23 cellular contexts compared by ENCODE assay signal in the genomic region with DNA sequence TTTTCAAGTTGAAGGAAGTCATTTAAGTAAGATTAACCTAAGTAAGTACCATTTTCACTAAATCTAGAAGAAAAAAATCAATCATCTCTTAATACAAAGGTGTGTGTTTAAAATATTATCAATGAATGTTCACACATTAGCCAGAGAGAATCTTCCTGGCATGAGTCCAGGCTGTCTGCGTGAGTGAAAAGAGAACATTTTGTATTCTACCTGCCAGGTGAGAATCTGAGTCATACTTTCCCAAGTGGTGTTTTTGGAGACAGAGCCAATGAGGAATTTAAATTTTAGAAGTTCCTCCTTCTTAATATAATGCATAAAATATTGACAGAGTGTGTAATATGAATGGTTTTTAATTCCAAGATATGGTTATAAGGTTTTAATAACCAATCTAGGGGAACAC.
DNase-seq lines count a peak whose midpoint lies in the region; ATAC-seq and TF ChIP-seq lines count a peak whose summit lies in the region.
"Had no signal": no experiment of that assay in that cellular context is flagged by ENCODE, and none has a peak within 500 bp of the region (broad histone marks: within the 10 kb centered on the region; RNA-seq: fewer than 3 reads in every experiment).

No MANE protein-coding gene starts in this region.

- POLR2A ChIA-PET in MCF 10A (lab: Yijun Ruan, JAX): interaction anchor here (0.9 to 2.3 kb wide), 5 partner anchors 9 to 33 kb away, joined by 3 to 6 read pairs (median 3); no protein-coding TSS in a partner anchor

- H3K27me3 ChIP-seq in hepatocyte: no peaks in the 10 kb centered on the region

- H3K4me2 ChIP-seq in hepatocyte: no peak overlapping the region

- H4K20me1 ChIP-seq in hepatocyte (ENCODE audit: insufficient read depth, poor library complexity, severe bottlenecking): no peaks in the 10 kb centered on the region

- H3K79me2 ChIP-seq in hepatocyte: no peaks in the 10 kb centered on the region

- H3K27ac Mint-ChIP-seq in Calu3 (ENCODE audit: unreplicated experiment) (no peak overlapping the region), MCF 10A (ENCODE audit: low read depth, unreplicated experiment) (no peak overlapping the region)
- no peak overlapping the region for H3K27ac Mint-ChIP-seq in activated T-helper 1 cell treated with anti-CD3 and anti-CD28 coated beads, Interleukin-12 subunit alpha, Interleukin-12 subunit beta, Interleukin-2, Interleukin-4 antibody, amounts not matched to agents 30 ng/mL and 10 ng/mL and 1 ng/mL, durations not matched to agents 14 hours and 24 hours and 36 hours
- H3K27ac Mint-ChIP-seq: B cell, CD14-positive monocyte, H9 had no signal

- H3K9me3 ChIP-seq in hepatocyte (ENCODE audit: low read depth): no peaks in the 10 kb centered on the region
- H3K9me3 ChIP-seq in mucosa of descending colon: no peaks in the 10 kb centered on the region

- WGBS in hepatocyte (ENCODE audit: low lambda C conversion rate, missing lambda C conversion rate): 79% methylated on average over 1 of the region's 1 CpG

- BruUV-seq in Calu3 (replicated peaks; lab: Mats Ljungman, UMichigan): no TSS peak
- no TSS peak for BruUV-seq in MCF 10A (replicated peaks; lab: Mats Ljungman, UMichigan)

- H3K4me3 Mint-ChIP-seq in Calu3 (ENCODE audit: low read depth, unreplicated experiment): no peak overlapping the region
- H3K4me3 Mint-ChIP-seq in MCF 10A (ENCODE audit: unreplicated experiment): no peak overlapping the region
- H3K4me3 Mint-ChIP-seq in activated T-helper 1 cell treated with anti-CD3 and anti-CD28 coated beads, Interleukin-12 subunit alpha, Interleukin-12 subunit beta, Interleukin-2, Interleukin-4 antibody, amounts not matched to agents 30 ng/mL and 10 ng/mL and 1 ng/mL, durations not matched to agents 14 hours and 24 hours and 36 hours: no peak overlapping the region
- H3K4me3 Mint-ChIP-seq: B cell, CD14-positive monocyte, H9 had no signal

- H3K27me3 Mint-ChIP-seq in Calu3 (ENCODE audit: unreplicated experiment) (no peaks in the 10 kb centered on the region), MCF 10A (ENCODE audit: insufficient read depth, unreplicated experiment) (no peaks in the 10 kb centered on the region)
- no peaks in the 10 kb centered on the region for H3K27me3 Mint-ChIP-seq in activated T-helper 1 cell treated with anti-CD3 and anti-CD28 coated beads, Interleukin-12 subunit alpha, Interleukin-12 subunit beta, Interleukin-2, Interleukin-4 antibody, amounts not matched to agents 30 ng/mL and 10 ng/mL and 1 ng/mL, durations not matched to agents 14 hours and 24 hours and 36 hours (ENCODE audit: insufficient read depth)
- H3K27me3 Mint-ChIP-seq: B cell had no signal

- no peaks in the 10 kb centered on the region for H3K4me1 Mint-ChIP-seq in Calu3 (ENCODE audit: low read depth, unreplicated experiment)
- H3K4me1 Mint-ChIP-seq in MCF 10A (ENCODE audit: insufficient read depth, unreplicated experiment): peaks cover 21% of the 10 kb centered on the region
- H3K4me1 Mint-ChIP-seq in activated T-helper 1 cell treated with anti-CD3 and anti-CD28 coated beads, Interleukin-12 subunit alpha, Interleukin-12 subunit beta, Interleukin-2, Interleukin-4 antibody, amounts not matched to agents 30 ng/mL and 10 ng/mL and 1 ng/mL, durations not matched to agents 14 hours and 24 hours and 36 hours (ENCODE audit: low read depth): no peaks in the 10 kb centered on the region
- H3K4me1 Mint-ChIP-seq: B cell, CD14-positive monocyte had no signal

- peaks cover 4% of the 10 kb centered on the region for H3K9me3 Mint-ChIP-seq in Calu3 (ENCODE audit: low read depth, unreplicated experiment)
- no peaks in the 10 kb centered on the region for H3K9me3 Mint-ChIP-seq in MCF 10A (ENCODE audit: unreplicated experiment)
- no peaks in the 10 kb centered on the region for H3K9me3 Mint-ChIP-seq in activated T-helper 1 cell treated with anti-CD3 and anti-CD28 coated beads, Interleukin-12 subunit alpha, Interleukin-12 subunit beta, Interleukin-2, Interleukin-4 antibody, amounts not matched to agents 30 ng/mL and 10 ng/mL and 1 ng/mL, durations not matched to agents 14 hours and 24 hours and 36 hours

- TF ChIP-seq CTCF in Calu3 (IDR thresholded peaks at IDR 0.05; ENCODE audit: unreplicated experiment): no peak
- no peak for TF ChIP-seq CTCF in MCF 10A (IDR thresholded peaks at IDR 0.05; ENCODE audit: unreplicated experiment)
- TF ChIP-seq CTCF in hepatocyte (IDR thresholded peaks at IDR 0.05; ENCODE audit: poor library complexity): no peak
- TF ChIP-seq CTCF in mucosa of descending colon (IDR thresholded peaks at IDR 0.05): no peak

- ATAC-seq in mucosa of descending colon: peak; percentile 20
- ATAC-seq in GM18505 (IDR thresholded peaks at IDR 0.05; ENCODE audit: unreplicated experiment): no peak
- ATAC-seq in left ventricle myocardium superior: no peak
- ATAC-seq: GM12878, HepG2 had no signal

- TF ChIP-seq POLR2A in GM18505 (IDR thresholded peaks at IDR 0.05; ENCODE audit: borderline replicate concordance, extremely low read depth, insufficient read depth, insufficient read length): no peak

- no peak overlapping the region for H2AFZ ChIP-seq in hepatocyte
- H2AFZ ChIP-seq: GM23248 had no signal

- intact Hi-C loops in Calu3 (cut with micrococcal nuclease; ENCODE audit: unreplicated experiment): no loop called here
- intact Hi-C loops in MCF 10A (cut with micrococcal nuclease): no loop called here
- intact Hi-C loops in mucosa of descending colon (cut with DNase I, micrococcal nuclease): no loop called here
- intact Hi-C loops in activated T-helper 1 cell treated with anti-CD3 and anti-CD28 coated beads, Interleukin-12 subunit alpha, Interleukin-12 subunit beta, Interleukin-2, Interleukin-4 antibody, amounts not matched to agents 30 ng/mL and 10 ng/mL and 1 ng/mL, durations not matched to agents 14 hours and 24 hours and 36 hours (cut with micrococcal nuclease): no loop called here
- intact Hi-C loops in left ventricle myocardium superior (cut with micrococcal nuclease): no loop called here

- no peak overlapping the region for H3K4me3 ChIP-seq in hepatocyte
- H3K4me3 ChIP-seq in mucosa of descending colon: no peak overlapping the region
- H3K4me3 ChIP-seq: GM12878, GM23248 had no signal

- CTCF ChIA-PET in Calu3 (lab: Charles Lee) (no interaction called here), MCF 10A (lab: Yijun Ruan, JAX) (interaction anchor here (0.6 kb wide), 1 partner anchor 976 kb away, joined by 3 read pairs; no protein-coding TSS in a partner anchor)

- no peaks in the 10 kb centered on the region for H3K36me3 ChIP-seq in hepatocyte (replicated peaks; ENCODE audit: insufficient read depth, low read depth)
- no peaks in the 10 kb centered on the region for H3K36me3 ChIP-seq in mucosa of descending colon (ENCODE audit: low read depth)

- peak; percentile 38 for DNase-seq in Calu3
- peak; percentile 90 for DNase-seq in MCF 10A (ENCODE audit: unreplicated experiment)
- DNase-seq in hepatocyte (ENCODE audit: low spot score): peak; percentile 15
- no peak for DNase-seq in mucosa of descending colon
- no peak for DNase-seq in activated T-helper 1 cell treated with anti-CD3 and anti-CD28 coated beads, Interleukin-12 subunit alpha, Interleukin-12 subunit beta, Interleukin-2, Interleukin-4 antibody, amounts not matched to agents 30 ng/mL and 10 ng/mL and 1 ng/mL, durations not matched to agents 14 hours and 24 hours and 36 hours (ENCODE audit: low spot score)
- DNase-seq in left ventricle myocardium superior: no peak
- DNase-seq in inferior parietal cortex (ENCODE audit: extremely low spot score): no peak
- DNase-seq: 8988T, DND-41, GM23248, H9, KBM-7, NCI-H1092, NCI-H1436, NCI-H1930, NCI-H510A, NCI-H774, Right ventricle myocardium superior had no signal

- no peaks in the 10 kb centered on the region for H3K9me2 ChIP-seq in hepatocyte (replicated peaks; ENCODE audit: insufficient read depth)

- no peaks in the 10 kb centered on the region for H3K4me1 ChIP-seq in hepatocyte (ENCODE audit: insufficient read depth)
- H3K4me1 ChIP-seq in mucosa of descending colon (ENCODE audit: low read depth): no peaks in the 10 kb centered on the region

- H3K36me3 Mint-ChIP-seq in Calu3 (ENCODE audit: insufficient read depth, unreplicated experiment) (no peaks in the 10 kb centered on the region), MCF 10A (ENCODE audit: insufficient read depth, unreplicated experiment) (no peaks in the 10 kb centered on the region)
- H3K36me3 Mint-ChIP-seq in activated T-helper 1 cell treated with anti-CD3 and anti-CD28 coated beads, Interleukin-12 subunit alpha, Interleukin-12 subunit beta, Interleukin-2, Interleukin-4 antibody, amounts not matched to agents 30 ng/mL and 10 ng/mL and 1 ng/mL, durations not matched to agents 14 hours and 24 hours and 36 hours (ENCODE audit: low read depth): no peaks in the 10 kb centered on the region
- H3K36me3 Mint-ChIP-seq: CD14-positive monocyte had no signal

- H3K27ac ChIP-seq in hepatocyte: no peak overlapping the region
- H3K27ac ChIP-seq: GM23248 had no signal

Comparison
In these comparisons a context has a peak if more than half of its experiments do, and no peak if none do; other contexts are left out.
1. DNase-seq: peak in Calu3 (single experiment), MCF 10A (single experiment) and hepatocyte (single experiment); none in mucosa of descending colon (0 of 3), activated T-helper 1 cell treated with anti-CD3 and anti-CD28 coated beads, Interleukin-12 subunit alpha, Interleukin-12 subunit beta, Interleukin-2, Interleukin-4 antibody, amounts not matched to agents 30 ng/mL and 10 ng/mL and 1 ng/mL, durations not matched to agents 14 hours and 24 hours and 36 hours (single experiment), left ventricle myocardium superior (single experiment) and inferior parietal cortex (single experiment).